ENCODE assay signal across 21 cellular contexts in the genomic region with DNA sequence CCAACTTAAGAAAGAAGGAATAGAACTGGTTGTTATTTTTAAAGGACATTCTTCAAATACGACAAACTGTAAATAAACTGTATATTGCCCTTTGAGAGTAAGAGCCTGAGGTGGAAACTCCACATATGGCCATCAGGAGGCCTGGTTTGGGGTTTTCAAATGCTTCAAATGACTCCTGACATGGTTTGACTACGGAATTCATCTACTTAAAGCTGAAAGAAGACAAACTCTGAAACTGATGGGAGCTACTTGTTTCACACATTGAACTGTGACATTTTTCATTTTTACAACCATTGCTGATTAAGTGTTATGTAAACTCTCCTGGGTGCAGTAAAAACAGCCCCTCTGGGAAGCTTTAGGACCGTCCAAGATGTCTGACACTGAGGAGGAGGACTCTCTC. TPM values are rescaled to one million over a fixed set of nuclear protein-coding genes. Genes with fewer than 3 reads are reported as not detected.
DNase-seq lines count a peak whose midpoint lies in the region; ATAC-seq, FAIRE-seq and TF ChIP-seq lines count a peak whose summit lies in the region.
"Had no signal": no experiment of that assay in that cellular context is flagged by ENCODE, and none has a peak within 500 bp of the region (broad histone marks: within the 10 kb centered on the region; RNA-seq: fewer than 3 reads in every experiment).

No MANE protein-coding gene starts in this region.

- H3K27ac ChIP-seq in VCaP (peak overlapping the region; percentile 17; the same call in 1 of the 2 replicates), kidney (ENCODE audit: low read depth in 2 of 2, low read length in 2 of 2) (no peak overlapping the region)
- H3K27ac ChIP-seq: 22Rv1, A549, BLaER1 had no signal

- intact Hi-C loops in kidney (cut with DNase I): no loop called here

- H3K27ac Mint-ChIP-seq in nephron: peak overlapping the region; percentile 56 to 78 (median 66)
- H3K27ac Mint-ChIP-seq: CD14-positive monocyte; CD4-positive, alpha-beta memory T cell had no signal

- no peak overlapping the region for H3K9ac ChIP-seq in kidney (ENCODE audit: low read length in 2 of 2)
- H3K9ac ChIP-seq: BLaER1 had no signal

- no peak overlapping the region for H3K4me3 Mint-ChIP-seq in nephron
- H3K4me3 Mint-ChIP-seq: CD14-positive monocyte; CD4-positive, alpha-beta memory T cell had no signal

- no peaks in the 10 kb centered on the region for H3K36me3 ChIP-seq in kidney (ENCODE audit: control insufficient read depth in 1 of 2, insufficient read depth in 2 of 2, low read length in 2 of 2)
- H3K36me3 ChIP-seq: BLaER1 had no signal

- H3K9me3 Mint-ChIP-seq in nephron: peaks cover 29% of the 10 kb centered on the region

- H3K9me3 ChIP-seq in kidney (ENCODE audit: control insufficient read depth in 1 of 2, low read length in 2 of 2): peaks cover 0 to 7% of the 10 kb centered on the region in 2 donors

- no peak overlapping the region for H3K4me3 ChIP-seq in kidney (ENCODE audit: low read length in 2 of 2)
- H3K4me3 ChIP-seq: A549, BLaER1, GM12878 had no signal

- peaks cover 4% of the 10 kb centered on the region for H3K36me3 Mint-ChIP-seq in nephron (ENCODE audit: low read depth)
- H3K36me3 Mint-ChIP-seq: CD14-positive monocyte; CD4-positive, alpha-beta memory T cell had no signal

- FAIRE-seq in kidney (lab: Jason Lieb, UNC): no peak
- FAIRE-seq: A549, GM12878 had no signal

- ATAC-seq in HG03432 (IDR thresholded peaks at IDR 0.05; ENCODE audit: unreplicated experiment): no peak
- ATAC-seq: A549, GM12878, HCT116 had no signal

- no peak for TF ChIP-seq CTCF in VCaP (conservative IDR thresholded peaks at IDR 0.05)
- no peak for TF ChIP-seq CTCF in nephron (IDR thresholded peaks at IDR 0.05; ENCODE audit: unreplicated experiment in 3 of 3)
- TF ChIP-seq CTCF in kidney (IDR thresholded peaks at IDR 0.05; ENCODE audit: borderline replicate concordance, extremely low read depth, insufficient read depth): no peak

- DNase-seq in DMS 273 (lab: John Stamatoyannopoulos, UW; ENCODE audit: unreplicated experiment): peak; percentile 11
- no peak for DNase-seq in DMS 273 treated with DMSO at 0.1 percent for 48 hours (lab: John Stamatoyannopoulos, UW)
- no peak for DNase-seq in NOMO-1 treated with dmso at 0.1 percent for 144 hours (lab: John Stamatoyannopoulos, UW; ENCODE audit: unreplicated experiment)
- no peak for DNase-seq in kidney
- DNase-seq: CD4-positive, alpha-beta memory T cell; DMS53; DND-41; EL; GOT3; H7 had no signal

- peaks cover 51% of the 10 kb centered on the region for H3K4me1 Mint-ChIP-seq in nephron

- H3K27me3 Mint-ChIP-seq in nephron (ENCODE audit: low read depth): peaks cover 7% of the 10 kb centered on the region

- H3K4me1 ChIP-seq in kidney (ENCODE audit: control insufficient read depth in 1 of 2, insufficient read depth in 1 of 2, low read depth in 1 of 2, low read length in 2 of 2): no peaks in the 10 kb centered on the region
- H3K4me1 ChIP-seq: A549, BLaER1 had no signal

RNA-seq across cellular contexts. Expression of gene NGF, which starts 59.8 kb away (rescaled TPM):
- total RNA-seq in kidney: 1.2 TPM
- polyA plus RNA-seq in kidney (ENCODE audit: insufficient read depth, low read depth, low replicate concordance): 6.0 TPM
- total RNA-seq: CD4-positive, alpha-beta memory T cell; G401; GM12878; HT-29 had no signal
- polyA plus RNA-seq: CD14-positive monocyte; CD4-positive, alpha-beta memory T cell; GM12878 had no signal
